Comparison of ENCODE assay signal across 10 cellular contexts in the genomic region with DNA sequence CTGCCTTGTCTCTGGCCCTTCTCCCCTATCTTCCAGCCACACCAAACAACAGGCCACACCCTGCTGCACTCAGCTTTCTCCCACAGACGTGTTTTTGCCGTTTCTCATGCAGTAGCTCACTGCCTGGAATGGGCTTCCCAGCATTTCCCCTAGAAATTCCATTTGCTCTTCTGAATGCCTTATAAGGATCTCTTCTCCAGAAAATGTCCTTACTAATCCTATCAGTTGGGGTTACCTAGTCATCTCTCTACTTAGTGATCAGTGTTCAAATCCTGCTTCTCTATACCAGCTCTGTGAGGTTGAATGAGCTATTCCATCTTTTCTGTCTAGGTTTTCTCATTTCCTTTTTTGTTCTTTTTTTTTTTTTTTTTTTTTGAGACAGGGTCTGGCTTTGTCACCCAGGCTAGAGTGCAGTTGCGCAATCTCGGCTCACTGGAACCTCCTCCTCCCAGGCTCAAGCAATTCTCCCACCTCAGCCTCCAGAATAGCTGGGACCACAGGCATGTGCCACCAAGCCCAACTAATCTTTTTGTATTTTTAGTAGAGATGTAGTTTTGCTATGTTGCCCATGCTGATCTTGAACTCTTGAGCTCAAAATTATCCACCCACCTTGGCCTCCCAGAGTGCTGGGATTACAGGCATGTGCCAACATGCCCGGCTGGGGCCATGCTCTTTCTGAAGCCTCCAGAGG.
DNase-seq lines count a peak whose midpoint lies in the region; ATAC-seq, FAIRE-seq and TF ChIP-seq lines count a peak whose summit lies in the region.
"Had no signal": no experiment of that assay in that cellular context is flagged by ENCODE, and none has a peak within 500 bp of the region (broad histone marks: within the 10 kb centered on the region; RNA-seq: fewer than 3 reads in every experiment).

No MANE protein-coding gene starts in this region.

- H3K9me3 ChIP-seq in mesodermal cell (ENCODE audit: control insufficient read depth, low read length) = peaks cover 3% of the 10 kb centered on the region

- no peak overlapping the region for H3K4me3 ChIP-seq in cardiac fibroblast (replicated peaks in 1 of 2; ENCODE audit: low read depth in 2 of 2, low read length in 2 of 2)
- no peak overlapping the region for H3K4me3 ChIP-seq in mesodermal cell (ENCODE audit: extremely low read depth, insufficient read depth, low read length, poor library complexity, severe bottlenecking)

- ATAC-seq in GM18861 (IDR thresholded peaks at IDR 0.05; ENCODE audit: unreplicated experiment) (no peak), HG02623 (IDR thresholded peaks at IDR 0.05; ENCODE audit: unreplicated experiment) (no peak)

- peak overlapping the region; percentile 71 for H3K27ac ChIP-seq in mesodermal cell (ENCODE audit: low read depth, low read length, severe bottlenecking)

- peaks cover 9% of the 10 kb centered on the region for H3K4me1 ChIP-seq in mesodermal cell (ENCODE audit: control insufficient read depth, insufficient read depth, low read length, poor library complexity, severe bottlenecking)

- no peak for FAIRE-seq in D721Med (lab: Jason Lieb, UNC)
- FAIRE-seq: HTR-8/SVneo had no signal

- DNase-seq in AG08396 (ENCODE audit: low spot score) = peak; percentile 59
- DNase-seq in LoVo (ENCODE audit: low spot score) = peak; percentile 80
- DNase-seq in cardiac fibroblast (ENCODE audit: low read depth in 2 of 2) = peak; percentile 91 to 95
- DNase-seq in D721Med (ENCODE audit: insufficient read length, low spot score) = no peak
- DNase-seq in anterior cingulate cortex (lab: John Stamatoyannopoulos, UW) = no peak
- DNase-seq: activated CD4-positive, alpha-beta T cell treated with anti-CD3 and anti-CD28 coated beads, Interleukin-2, amount 50 U/mL, for 4 hours had no signal

- 83 to 100% methylated on average over 3 to 5 of the region's 5 CpGs for WGBS in mesodermal cell (ENCODE audit: insufficient coverage in 2 of 2), 2 experiments

- TF ChIP-seq CTCF in cardiac fibroblast (IDR thresholded peaks at IDR 0.05; ENCODE audit: low read depth, low read length) (no peak), D721Med (IDR thresholded peaks at IDR 0.05; ENCODE audit: insufficient read depth, missing control alignments) (no peak)

- no peaks in the 10 kb centered on the region for H3K36me3 ChIP-seq in mesodermal cell (ENCODE audit: control insufficient read depth, insufficient read depth, low read length)

Comparison
In these comparisons a context has a peak if more than half of its experiments do, and no peak if none do; other contexts are left out.
1. DNase-seq: peak in AG08396 (single experiment), LoVo (single experiment) and cardiac fibroblast (2 of 2); none in D721Med (single experiment) and anterior cingulate cortex (0 of 58).